10 cellular contexts compared by ENCODE assay signal in the genomic region with DNA sequence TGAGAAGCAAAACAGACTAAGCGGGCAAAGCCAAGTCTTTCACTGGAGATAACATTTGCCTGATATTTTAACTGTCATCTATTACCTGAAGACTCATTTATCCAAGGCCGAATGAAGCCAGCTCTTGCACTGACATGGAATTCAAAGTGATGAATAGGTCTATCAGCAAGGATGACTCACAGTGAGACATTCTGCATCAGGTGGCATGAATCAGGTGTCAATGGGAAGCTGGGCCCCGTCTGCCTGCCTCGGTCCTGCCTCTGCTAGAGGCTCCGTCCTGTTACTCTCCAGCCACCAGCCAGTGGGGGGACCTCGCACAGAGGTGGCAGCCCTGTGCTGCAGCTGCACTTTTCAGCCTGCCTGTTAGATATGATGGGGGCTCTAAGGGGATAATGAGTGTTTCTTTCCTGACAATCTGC. TPM values are rescaled to one million over a fixed set of nuclear protein-coding genes. Genes with fewer than 3 reads are reported as not detected.
DNase-seq lines count a peak whose midpoint lies in the region; ATAC-seq and TF ChIP-seq lines count a peak whose summit lies in the region.
"Had no signal": no experiment of that assay in that cellular context is flagged by ENCODE, and none has a peak within 500 bp of the region (broad histone marks: within the 10 kb centered on the region; RNA-seq: fewer than 3 reads in every experiment).

No MANE protein-coding gene starts in this region.

- intact Hi-C loops in spleen (cut with DNase I; ENCODE audit: low total_unique reads): no loop called here

- TF ChIP-seq POLR2A in spleen (IDR thresholded peaks at IDR 0.05): no peak

- no peak overlapping the region for H3K4me3 ChIP-seq in spleen

- no peaks in the 10 kb centered on the region for H3K27me3 Mint-ChIP-seq in activated T-helper 17 cell treated with anti-CD3 and anti-CD28 coated beads, Interleukin-2, amount 50 U/mL, for 72 hours
- no peaks in the 10 kb centered on the region for H3K27me3 Mint-ChIP-seq in activated naive CD8-positive, alpha-beta T cell treated with anti-CD3 and anti-CD28 coated beads, Interleukin-2, amount 50 U/mL, for 24 hours

- H3K27me3 ChIP-seq in spleen (replicated peaks in 1 of 7): no peaks in the 10 kb centered on the region

- H3K4me1 ChIP-seq in spleen: peaks cover 0 to 22% (median 5%) of the 10 kb centered on the region in 6 donors

- H3K9me3 Mint-ChIP-seq in activated T-helper 17 cell treated with anti-CD3 and anti-CD28 coated beads, Interleukin-2, amount 50 U/mL, for 72 hours: no peaks in the 10 kb centered on the region
- no peaks in the 10 kb centered on the region for H3K9me3 Mint-ChIP-seq in activated naive CD8-positive, alpha-beta T cell treated with anti-CD3 and anti-CD28 coated beads, Interleukin-2, amount 50 U/mL, for 24 hours
- H3K9me3 Mint-ChIP-seq: activated naive CD8-positive, alpha-beta T cell treated with anti-CD3 and anti-CD28 coated beads, Interleukin-2, amount 10 ng/mL, durations not matched to agents 7 days and 5 days had no signal

- no peaks in the 10 kb centered on the region for H3K36me3 ChIP-seq in spleen

- ATAC-seq in activated T-helper 17 cell treated with anti-CD3 and anti-CD28 coated beads, Interleukin-2, amount 50 U/mL, for 72 hours (replicated peaks): peak; percentile 35
- no peak for ATAC-seq in activated naive CD8-positive, alpha-beta T cell treated with anti-CD3 and anti-CD28 coated beads, Interleukin-2, amount 50 U/mL, for 24 hours

- H3K4me3 Mint-ChIP-seq in activated T-helper 17 cell treated with anti-CD3 and anti-CD28 coated beads, Interleukin-2, amount 50 U/mL, for 72 hours: no peak overlapping the region
- H3K4me3 Mint-ChIP-seq in activated naive CD8-positive, alpha-beta T cell treated with anti-CD3 and anti-CD28 coated beads, Interleukin-2, amount 50 U/mL, for 24 hours: no peak overlapping the region
- H3K4me3 Mint-ChIP-seq: activated naive CD8-positive, alpha-beta T cell treated with anti-CD3 and anti-CD28 coated beads, Interleukin-2, amount 10 ng/mL, durations not matched to agents 7 days and 5 days had no signal

- no peaks in the 10 kb centered on the region for H3K4me1 Mint-ChIP-seq in activated T-helper 17 cell treated with anti-CD3 and anti-CD28 coated beads, Interleukin-2, amount 50 U/mL, for 72 hours
- no peaks in the 10 kb centered on the region for H3K4me1 Mint-ChIP-seq in activated naive CD8-positive, alpha-beta T cell treated with anti-CD3 and anti-CD28 coated beads, Interleukin-2, amount 50 U/mL, for 24 hours
- H3K4me1 Mint-ChIP-seq: activated naive CD8-positive, alpha-beta T cell treated with anti-CD3 and anti-CD28 coated beads, Interleukin-2, amount 10 ng/mL, durations not matched to agents 7 days and 5 days had no signal

- WGBS in spleen, 5 donors: 58 to 92% (median 84%) methylated on average over 6 of the region's 6 CpGs

- peak overlapping the region in 5 of 8 donors; percentile 3 to 59 (median 27) for H3K27ac ChIP-seq in spleen
- H3K27ac ChIP-seq: KMS-11 had no signal

- H3K27ac Mint-ChIP-seq in activated T-helper 17 cell treated with anti-CD3 and anti-CD28 coated beads, Interleukin-2, amount 50 U/mL, for 72 hours: no peak overlapping the region
- no peak overlapping the region for H3K27ac Mint-ChIP-seq in activated naive CD8-positive, alpha-beta T cell treated with anti-CD3 and anti-CD28 coated beads, Interleukin-2, amount 50 U/mL, for 24 hours
- H3K27ac Mint-ChIP-seq: activated naive CD8-positive, alpha-beta T cell treated with anti-CD3 and anti-CD28 coated beads, Interleukin-2, amount 10 ng/mL, durations not matched to agents 7 days and 5 days had no signal

- DNase-seq in HPDE6-E6E7 (ENCODE audit: extremely low spot score): peak; percentile 56
- DNase-seq in iPS-NIHi11 (ENCODE audit: low spot score): peak; percentile 19
- no peak for DNase-seq in spleen
- DNase-seq in NCI-H524 treated with DMSO at 0.1 percent for 48 hours (lab: John Stamatoyannopoulos, UW): no peak
- DNase-seq in stimulated activated CD4-positive, alpha-beta T cell treated with anti-CD3 and anti-CD28 coated beads, Interleukin-15, amount 100 ng/mL, for 24 hours: no peak
- DNase-seq in NCI-H1930 (lab: John Stamatoyannopoulos, UW): no peak
- DNase-seq in activated naive CD8-positive, alpha-beta T cell treated with anti-CD3 and anti-CD28 coated beads, Interleukin-2, amount 50 U/mL, for 24 hours: no peak
- DNase-seq: activated naive CD8-positive, alpha-beta T cell treated with anti-CD3 and anti-CD28 coated beads, Interleukin-2, amount 10 ng/mL, durations not matched to agents 7 days and 5 days had no signal

- H3K9me3 ChIP-seq in spleen: no peaks in the 10 kb centered on the region

- no peaks in the 10 kb centered on the region for H3K36me3 Mint-ChIP-seq in activated T-helper 17 cell treated with anti-CD3 and anti-CD28 coated beads, Interleukin-2, amount 50 U/mL, for 72 hours (ENCODE audit: low read depth)
- no peaks in the 10 kb centered on the region for H3K36me3 Mint-ChIP-seq in activated naive CD8-positive, alpha-beta T cell treated with anti-CD3 and anti-CD28 coated beads, Interleukin-2, amount 50 U/mL, for 24 hours (ENCODE audit: low read depth)
- H3K36me3 Mint-ChIP-seq: activated naive CD8-positive, alpha-beta T cell treated with anti-CD3 and anti-CD28 coated beads, Interleukin-2, amount 10 ng/mL, durations not matched to agents 7 days and 5 days had no signal

- no peak for TF ChIP-seq CTCF in spleen (IDR thresholded peaks at IDR 0.05 in 8 of 11, conservative IDR thresholded peaks at IDR 0.05 in 3 of 11)

RNA-seq across cellular contexts. Expression of gene STARD13, which starts 23.5 kb away (rescaled TPM):
- 1 to 10 TPM; 1.1 to 2.3 TPM for total RNA-seq in activated T-helper 17 cell treated with anti-CD3 and anti-CD28 coated beads, Interleukin-2, amount 50 U/mL, for 72 hours
- total RNA-seq in spleen: 10 to 100 TPM; 19.2 to 58.1 (median 37.4) TPM
- polyA plus RNA-seq in spleen: 1 to 10 TPM; 1.4 to 5.2 (median 2.1) TPM

Comparison
In these comparisons a context has a peak if more than half of its experiments do, and no peak if none do; other contexts are left out.
1. DNase-seq: peak in HPDE6-E6E7 (single experiment) and iPS-NIHi11 (single experiment); none in spleen (single experiment), NCI-H524 treated with DMSO at 0.1 percent for 48 hours (single experiment), stimulated activated CD4-positive, alpha-beta T cell treated with anti-CD3 and anti-CD28 coated beads, Interleukin-15, amount 100 ng/mL, for 24 hours (single experiment), NCI-H1930 (0 of 2) and activated naive CD8-positive, alpha-beta T cell treated with anti-CD3 and anti-CD28 coated beads, Interleukin-2, amount 50 U/mL, for 24 hours (single experiment).
2. RNA of gene STARD13, which starts 23.5 kb away (total RNA-seq): 19.2 to 58.1 TPM in spleen; 1.1 to 2.3 TPM in activated T-helper 17 cell treated with anti-CD3 and anti-CD28 coated beads, Interleukin-2, amount 50 U/mL, for 72 hours; every median in the first group is over 4 times any median in the second.